ENCODE assay signal across 9 cellular contexts in genomic region chr7:143407296-143408246, GRCh38. TPM values are rescaled to one million over a fixed set of nuclear protein-coding genes. Genes with fewer than 3 reads are reported as not detected.
DNase-seq lines count a peak whose midpoint lies in the region; ATAC-seq lines count a peak whose summit lies in the region.
"Had no signal": no experiment of that assay in that cellular context is flagged by ENCODE, and none has a peak within 500 bp of the region (broad histone marks: within the 10 kb centered on the region; RNA-seq: fewer than 3 reads in every experiment).

No MANE protein-coding gene starts in this region.

- peak overlapping the region; percentile 10 for H3K27ac Mint-ChIP-seq in activated T-cell treated with anti-CD3 and anti-CD28 coated beads, Interleukin-2, amount 50 U/mL, for 72 hours

- H3K27ac ChIP-seq in thymus (ENCODE audit: low read depth): peak overlapping the region; percentile 32
- H3K27ac ChIP-seq: SJSA1 had no signal

- peaks cover 20% of the 10 kb centered on the region for H3K4me1 ChIP-seq in thymus (ENCODE audit: control insufficient read depth, insufficient read depth, low read length)
- H3K4me1 ChIP-seq: SJSA1 had no signal

- H3K9me3 Mint-ChIP-seq in activated T-cell treated with anti-CD3 and anti-CD28 coated beads, Interleukin-2, amount 50 U/mL, for 72 hours: no peaks in the 10 kb centered on the region

- no peaks in the 10 kb centered on the region for H3K36me3 ChIP-seq in thymus (ENCODE audit: control insufficient read depth, insufficient read depth)
- H3K36me3 ChIP-seq: SJSA1 had no signal

- H3K4me3 Mint-ChIP-seq in activated T-cell treated with anti-CD3 and anti-CD28 coated beads, Interleukin-2, amount 50 U/mL, for 72 hours: peak overlapping the region; percentile 59 to 91

- H3K27me3 ChIP-seq in thymus (ENCODE audit: control insufficient read depth, insufficient read depth): no peaks in the 10 kb centered on the region

- WGBS in thymus: 24% methylated on average over 13 of the region's 13 CpGs

- no peaks in the 10 kb centered on the region for H3K27me3 Mint-ChIP-seq in activated T-cell treated with anti-CD3 and anti-CD28 coated beads, Interleukin-2, amount 50 U/mL, for 72 hours (ENCODE audit: low read depth)

- DNase-seq in activated CD4-positive, alpha-beta T cell treated with anti-CD3 and anti-CD28 coated beads for 48 hours: peak; percentile 37
- no peak for DNase-seq in activated CD4-positive, alpha-beta T cell treated with anti-CD3 and anti-CD28 coated beads for 1 hour
- peak; percentile 19 to 37 for DNase-seq in activated T-cell treated with anti-CD3 and anti-CD28 coated beads, Interleukin-2, amount 50 U/mL, for 72 hours
- DNase-seq in kidney glomerular epithelial cell (lab: John Stamatoyannopoulos, UW) (peak; percentile 66), cerebellar nuclear complex (lab: John Stamatoyannopoulos, UW) (no peak), NCI-H1105 (lab: John Stamatoyannopoulos, UW) (no peak)

- no peaks in the 10 kb centered on the region for H3K36me3 Mint-ChIP-seq in activated T-cell treated with anti-CD3 and anti-CD28 coated beads, Interleukin-2, amount 50 U/mL, for 72 hours (ENCODE audit: insufficient read depth in 2 of 2)

- ATAC-seq in activated T-cell treated with anti-CD3 and anti-CD28 coated beads, Interleukin-2, amount 50 U/mL, for 72 hours (replicated peaks in 1 of 2): peak; percentile 61
- ATAC-seq in GM18520 (IDR thresholded peaks at IDR 0.05; ENCODE audit: unreplicated experiment): no peak

- peak overlapping the region; percentile 45 for H3K4me3 ChIP-seq in thymus (ENCODE audit: low read length)
- H3K4me3 ChIP-seq: SJSA1 had no signal

- no peaks in the 10 kb centered on the region for H3K9me3 ChIP-seq in thymus (ENCODE audit: control insufficient read depth)
- H3K9me3 ChIP-seq: SJSA1 had no signal

- peaks cover 66% of the 10 kb centered on the region for H3K4me1 Mint-ChIP-seq in activated T-cell treated with anti-CD3 and anti-CD28 coated beads, Interleukin-2, amount 50 U/mL, for 72 hours (ENCODE audit: low read depth)

RNA-seq across cellular contexts. Expression of gene EPHA1, which starts 1.1 kb away (rescaled TPM):
- 1 to 10 TPM; 2.2 to 4.2 TPM for total RNA-seq in activated T-cell treated with anti-CD3 and anti-CD28 coated beads, Interleukin-2, amount 50 U/mL, for 72 hours
- 12.5 TPM for polyA plus RNA-seq in thymus
- total RNA-seq: SJSA1 had no signal

RNA-seq across cellular contexts. Expression of gene ZYX, which starts 26.4 kb away (rescaled TPM):
- total RNA-seq in activated T-cell treated with anti-CD3 and anti-CD28 coated beads, Interleukin-2, amount 50 U/mL, for 72 hours: 100 to 1,000 TPM; 121 to 129 TPM
- polyA plus RNA-seq in thymus: 113 TPM

RNA-seq across cellular contexts. Expression of gene TAS2R60, which starts 35.7 kb away (rescaled TPM):
- total RNA-seq in activated T-cell treated with anti-CD3 and anti-CD28 coated beads, Interleukin-2, amount 50 U/mL, for 72 hours: not detected
- polyA plus RNA-seq in thymus: 0.02 TPM
- total RNA-seq: SJSA1 had no signal

RNA-seq across cellular contexts. Expression of gene FAM131B, which starts 45.1 kb away (rescaled TPM):
- total RNA-seq in activated T-cell treated with anti-CD3 and anti-CD28 coated beads, Interleukin-2, amount 50 U/mL, for 72 hours: 1 to 10 TPM; 3.1 TPM
- 0.68 TPM for polyA plus RNA-seq in thymus

Comparison
In these comparisons a context has a peak if more than half of its experiments do, and no peak if none do; other contexts are left out.
1. DNase-seq: peak in activated CD4-positive, alpha-beta T cell treated with anti-CD3 and anti-CD28 coated beads for 48 hours (single experiment), activated T-cell treated with anti-CD3 and anti-CD28 coated beads, Interleukin-2, amount 50 U/mL, for 72 hours (2 of 2) and kidney glomerular epithelial cell (single experiment); none in activated CD4-positive, alpha-beta T cell treated with anti-CD3 and anti-CD28 coated beads for 1 hour (single experiment), cerebellar nuclear complex (0 of 2) and NCI-H1105 (single experiment).